Comparison of ENCODE assay signal across 24 cellular contexts in genomic region chr1:80675469-80675868, GRCh38.
DNase-seq lines count a peak whose midpoint lies in the region; ATAC-seq and TF ChIP-seq lines count a peak whose summit lies in the region.
"Had no signal": no experiment of that assay in that cellular context is flagged by ENCODE, and none has a peak within 500 bp of the region (broad histone marks: within the 10 kb centered on the region; RNA-seq: fewer than 3 reads in every experiment).

No MANE protein-coding gene starts in this region.

- H3K4me3 ChIP-seq in HUES6 (ENCODE audit: low read depth, low read length) (no peak overlapping the region), brain microvascular endothelial cell (ENCODE audit: low read depth, low read length) (no peak overlapping the region)
- H3K4me3 ChIP-seq: heart left ventricle had no signal

- no peak for ATAC-seq in HG02885 (IDR thresholded peaks at IDR 0.05; ENCODE audit: poor library complexity, unreplicated experiment)
- ATAC-seq in HG02870 (IDR thresholded peaks at IDR 0.05; ENCODE audit: unreplicated experiment): no peak
- ATAC-seq in HG03196 (IDR thresholded peaks at IDR 0.05; ENCODE audit: unreplicated experiment): no peak
- ATAC-seq: activated CD8-positive, alpha-beta T cell treated with anti-CD3 and anti-CD28 coated beads, Interleukin-2, amount 10 ng/mL, durations not matched to agents 7 days and 5 days; heart left ventricle; naive thymus-derived CD8-positive, alpha-beta T cell had no signal

- TF ChIP-seq CTCF in brain microvascular endothelial cell (IDR thresholded peaks at IDR 0.05; ENCODE audit: low read depth, low read length, missing control alignments): no peak

- peaks cover 27% of the 10 kb centered on the region for H3K4me1 ChIP-seq in HUES6 (ENCODE audit: control insufficient read depth, insufficient read depth, low read length)
- H3K4me1 ChIP-seq: heart left ventricle had no signal

- H3K27me3 ChIP-seq in HUES6 (ENCODE audit: control insufficient read depth, insufficient read depth, low read length) (no peaks in the 10 kb centered on the region), brain microvascular endothelial cell (replicated peaks) (no peaks in the 10 kb centered on the region)
- H3K27me3 ChIP-seq: heart left ventricle had no signal

- DNase-seq in ACHN: peak; percentile 17
- peak; percentile 1 for DNase-seq in brain microvascular endothelial cell
- DNase-seq in kidney tubule cell (ENCODE audit: low spot score): peak; percentile 45
- DNase-seq in NCI-H2029 treated with DMSO at 0.1 percent for 48 hours (lab: John Stamatoyannopoulos, UW): no peak
- DNase-seq: activated CD8-positive, alpha-beta T cell treated with anti-CD3 and anti-CD28 coated beads, Interleukin-2, amount 10 ng/mL, durations not matched to agents 7 days and 5 days; activated naive CD4-positive, alpha-beta T cell treated with Interleukin-2 at 50 U/mL for 16 hours; activated T-cell treated with anti-CD3 and anti-CD28 coated beads, Interleukin-2, amount 50 U/mL, for 1 hour; aorta; C1 segment of cervical spinal cord; endodermal cell; H7; heart left ventricle; immature natural killer cell; naive thymus-derived CD8-positive, alpha-beta T cell; NCI-H1436 treated with DMSO at 0.1 percent for 48 hours; NCI-H774; OCI-M1; Right ventricle myocardium superior; stimulated activated CD4-positive, alpha-beta T cell treated with anti-CD3 and anti-CD28 coated beads, Interleukin-2, amount 100 ng/mL, for 24 hours; stimulated activated naive CD4-positive, alpha-beta T cell treated with Interleukin-2 at 50 U/mL for 16 hours had no signal

- H3K9me3 ChIP-seq in HUES6 (ENCODE audit: control insufficient read depth, insufficient read depth, low read depth, low read length): no peaks in the 10 kb centered on the region
- H3K9me3 ChIP-seq: heart left ventricle had no signal

- in situ Hi-C loops in ACHN (cut with HindIII; ENCODE audit: low pct_ligation_motif_present, low pct_unique_long_range_greater_than_20kb, low sequenced_read_pairs): no loop called here
- in situ Hi-C loops in brain microvascular endothelial cell (cut with HindIII; ENCODE audit: low pct_ligation_motif_present, low sequenced_read_pairs): no loop called here

- 0 out of 2 replicates have a peak overlapping the region, but pooled peaks have one; percentile 56 for H3K27ac ChIP-seq in HUES6 (ENCODE audit: low read depth, low read length)
- H3K27ac ChIP-seq in brain microvascular endothelial cell: no peak overlapping the region
- H3K27ac ChIP-seq: heart left ventricle had no signal

- H3K36me3 ChIP-seq in HUES6 (ENCODE audit: control insufficient read depth, insufficient read depth, low read length) (no peaks in the 10 kb centered on the region), brain microvascular endothelial cell (replicated peaks) (no peaks in the 10 kb centered on the region)
- H3K36me3 ChIP-seq: heart left ventricle had no signal

- no peak overlapping the region for H3K9ac ChIP-seq in HUES6 (ENCODE audit: low read length)
